1 cellular context compared by ENCODE assay signal in the genomic region with DNA sequence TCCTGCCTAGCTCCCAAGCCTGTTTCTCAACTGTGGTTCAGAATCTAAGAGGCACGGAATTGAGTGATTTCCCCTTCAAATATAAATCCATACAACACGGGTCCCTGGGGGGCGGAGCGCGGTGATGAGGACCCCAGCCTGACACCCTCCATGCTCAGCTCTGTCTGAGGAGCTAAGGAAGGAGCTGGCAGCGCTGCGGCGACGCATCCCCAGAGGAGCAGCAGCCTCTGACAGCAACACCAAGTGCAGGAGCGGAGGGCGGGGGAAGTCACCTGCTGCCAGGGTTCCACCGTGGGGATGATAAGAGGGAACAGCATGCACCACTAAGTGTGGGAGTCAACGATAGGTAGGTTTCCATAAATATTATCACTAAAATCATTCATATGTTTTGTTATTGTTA.
TF ChIP-seq lines count a peak whose summit lies in the region.

No MANE protein-coding gene starts in this region.

TF ChIP-seq in GM23338, 12 proteins besides CTCF, POLR2A, EP300 and RAD21 (continued from another document):
- TF ChIP-seq, protein P1, sequence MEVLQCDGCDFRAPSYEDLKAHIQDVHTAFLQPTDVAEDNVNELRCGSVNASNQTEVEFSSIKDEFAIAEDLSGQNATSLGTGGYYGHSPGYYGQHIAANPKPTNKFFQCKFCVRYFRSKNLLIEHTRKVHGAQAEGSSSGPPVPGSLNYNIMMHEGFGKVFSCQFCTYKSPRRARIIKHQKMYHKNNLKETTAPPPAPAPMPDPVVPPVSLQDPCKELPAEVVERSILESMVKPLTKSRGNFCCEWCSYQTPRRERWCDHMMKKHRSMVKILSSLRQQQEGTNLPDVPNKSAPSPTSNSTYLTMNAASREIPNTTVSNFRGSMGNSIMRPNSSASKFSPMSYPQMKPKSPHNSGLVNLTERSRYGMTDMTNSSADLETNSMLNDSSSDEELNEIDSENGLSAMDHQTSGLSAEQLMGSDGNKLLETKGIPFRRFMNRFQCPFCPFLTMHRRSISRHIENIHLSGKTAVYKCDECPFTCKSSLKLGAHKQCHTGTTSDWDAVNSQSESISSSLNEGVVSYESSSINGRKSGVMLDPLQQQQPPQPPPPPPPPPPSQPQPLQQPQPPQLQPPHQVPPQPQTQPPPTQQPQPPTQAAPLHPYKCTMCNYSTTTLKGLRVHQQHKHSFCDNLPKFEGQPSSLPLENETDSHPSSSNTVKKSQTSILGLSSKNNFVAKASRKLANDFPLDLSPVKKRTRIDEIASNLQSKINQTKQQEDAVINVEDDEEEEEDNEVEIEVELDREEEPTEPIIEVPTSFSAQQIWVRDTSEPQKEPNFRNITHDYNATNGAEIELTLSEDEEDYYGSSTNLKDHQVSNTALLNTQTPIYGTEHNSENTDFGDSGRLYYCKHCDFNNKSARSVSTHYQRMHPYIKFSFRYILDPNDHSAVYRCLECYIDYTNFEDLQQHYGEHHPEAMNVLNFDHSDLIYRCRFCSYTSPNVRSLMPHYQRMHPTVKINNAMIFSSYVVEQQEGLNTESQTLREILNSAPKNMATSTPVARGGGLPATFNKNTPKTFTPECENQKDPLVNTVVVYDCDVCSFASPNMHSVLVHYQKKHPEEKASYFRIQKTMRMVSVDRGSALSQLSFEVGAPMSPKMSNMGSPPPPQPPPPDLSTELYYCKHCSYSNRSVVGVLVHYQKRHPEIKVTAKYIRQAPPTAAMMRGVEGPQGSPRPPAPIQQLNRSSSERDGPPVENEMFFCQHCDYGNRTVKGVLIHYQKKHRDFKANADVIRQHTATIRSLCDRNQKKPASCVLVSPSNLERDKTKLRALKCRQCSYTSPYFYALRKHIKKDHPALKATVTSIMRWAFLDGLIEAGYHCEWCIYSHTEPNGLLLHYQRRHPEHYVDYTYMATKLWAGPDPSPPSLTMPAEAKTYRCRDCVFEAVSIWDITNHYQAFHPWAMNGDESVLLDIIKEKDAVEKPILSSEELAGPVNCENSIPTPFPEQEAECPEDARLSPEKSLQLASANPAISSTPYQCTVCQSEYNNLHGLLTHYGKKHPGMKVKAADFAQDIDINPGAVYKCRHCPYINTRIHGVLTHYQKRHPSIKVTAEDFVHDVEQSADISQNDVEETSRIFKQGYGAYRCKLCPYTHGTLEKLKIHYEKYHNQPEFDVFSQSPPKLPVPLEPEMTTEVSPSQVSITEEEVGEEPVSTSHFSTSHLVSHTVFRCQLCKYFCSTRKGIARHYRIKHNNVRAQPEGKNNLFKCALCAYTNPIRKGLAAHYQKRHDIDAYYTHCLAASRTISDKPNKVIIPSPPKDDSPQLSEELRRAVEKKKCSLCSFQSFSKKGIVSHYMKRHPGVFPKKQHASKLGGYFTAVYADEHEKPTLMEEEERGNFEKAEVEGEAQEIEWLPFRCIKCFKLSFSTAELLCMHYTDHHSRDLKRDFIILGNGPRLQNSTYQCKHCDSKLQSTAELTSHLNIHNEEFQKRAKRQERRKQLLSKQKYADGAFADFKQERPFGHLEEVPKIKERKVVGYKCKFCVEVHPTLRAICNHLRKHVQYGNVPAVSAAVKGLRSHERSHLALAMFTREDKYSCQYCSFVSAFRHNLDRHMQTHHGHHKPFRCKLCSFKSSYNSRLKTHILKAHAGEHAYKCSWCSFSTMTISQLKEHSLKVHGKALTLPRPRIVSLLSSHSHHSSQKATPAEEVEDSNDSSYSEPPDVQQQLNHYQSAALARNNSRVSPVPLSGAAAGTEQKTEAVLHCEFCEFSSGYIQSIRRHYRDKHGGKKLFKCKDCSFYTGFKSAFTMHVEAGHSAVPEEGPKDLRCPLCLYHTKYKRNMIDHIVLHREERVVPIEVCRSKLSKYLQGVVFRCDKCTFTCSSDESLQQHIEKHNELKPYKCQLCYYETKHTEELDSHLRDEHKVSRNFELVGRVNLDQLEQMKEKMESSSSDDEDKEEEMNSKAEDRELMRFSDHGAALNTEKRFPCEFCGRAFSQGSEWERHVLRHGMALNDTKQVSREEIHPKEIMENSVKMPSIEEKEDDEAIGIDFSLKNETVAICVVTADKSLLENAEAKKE (CRISPR knock-in tag; IDR thresholded peaks at IDR 0.05) = no peak
- TF ChIP-seq, protein P2, sequence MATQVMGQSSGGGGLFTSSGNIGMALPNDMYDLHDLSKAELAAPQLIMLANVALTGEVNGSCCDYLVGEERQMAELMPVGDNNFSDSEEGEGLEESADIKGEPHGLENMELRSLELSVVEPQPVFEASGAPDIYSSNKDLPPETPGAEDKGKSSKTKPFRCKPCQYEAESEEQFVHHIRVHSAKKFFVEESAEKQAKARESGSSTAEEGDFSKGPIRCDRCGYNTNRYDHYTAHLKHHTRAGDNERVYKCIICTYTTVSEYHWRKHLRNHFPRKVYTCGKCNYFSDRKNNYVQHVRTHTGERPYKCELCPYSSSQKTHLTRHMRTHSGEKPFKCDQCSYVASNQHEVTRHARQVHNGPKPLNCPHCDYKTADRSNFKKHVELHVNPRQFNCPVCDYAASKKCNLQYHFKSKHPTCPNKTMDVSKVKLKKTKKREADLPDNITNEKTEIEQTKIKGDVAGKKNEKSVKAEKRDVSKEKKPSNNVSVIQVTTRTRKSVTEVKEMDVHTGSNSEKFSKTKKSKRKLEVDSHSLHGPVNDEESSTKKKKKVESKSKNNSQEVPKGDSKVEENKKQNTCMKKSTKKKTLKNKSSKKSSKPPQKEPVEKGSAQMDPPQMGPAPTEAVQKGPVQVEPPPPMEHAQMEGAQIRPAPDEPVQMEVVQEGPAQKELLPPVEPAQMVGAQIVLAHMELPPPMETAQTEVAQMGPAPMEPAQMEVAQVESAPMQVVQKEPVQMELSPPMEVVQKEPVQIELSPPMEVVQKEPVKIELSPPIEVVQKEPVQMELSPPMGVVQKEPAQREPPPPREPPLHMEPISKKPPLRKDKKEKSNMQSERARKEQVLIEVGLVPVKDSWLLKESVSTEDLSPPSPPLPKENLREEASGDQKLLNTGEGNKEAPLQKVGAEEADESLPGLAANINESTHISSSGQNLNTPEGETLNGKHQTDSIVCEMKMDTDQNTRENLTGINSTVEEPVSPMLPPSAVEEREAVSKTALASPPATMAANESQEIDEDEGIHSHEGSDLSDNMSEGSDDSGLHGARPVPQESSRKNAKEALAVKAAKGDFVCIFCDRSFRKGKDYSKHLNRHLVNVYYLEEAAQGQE (IDR thresholded peaks at IDR 0.05; ENCODE audit: unreplicated experiment) = no peak
- TF ChIP-seq POLR2AphosphoS5 (IDR thresholded peaks at IDR 0.05; ENCODE audit: low read depth) (no peak), EZH2phosphoT487 (IDR thresholded peaks at IDR 0.05; ENCODE audit: unreplicated experiment) (no peak)
